Comparison of ENCODE assay signal across 11 cellular contexts in genomic region chr10:67818323-67818722, GRCh38. TPM values are rescaled to one million over a fixed set of nuclear protein-coding genes. Genes with fewer than 3 reads are reported as not detected.
A peak's percentile ranks its signal among the peaks of the same experiment; 100 is the strongest.
DNase-seq lines count a peak whose midpoint lies in the region; ATAC-seq and TF ChIP-seq lines count a peak whose summit lies in the region.
"Had no signal": no experiment of that assay in that cellular context is flagged by ENCODE, and none has a peak within 500 bp of the region (broad histone marks: within the 10 kb centered on the region; RNA-seq: fewer than 3 reads in every experiment).

No MANE protein-coding gene starts in this region.

- CTCF ChIA-PET in activated CD8-positive, alpha-beta T cell treated with anti-CD3 and anti-CD28 coated beads for 36 hours (lab: Charles Lee), result interaction anchor here (1.3 kb wide), 1 partner anchor 30 kb away, joined by 6 read pairs; no protein-coding TSS in a partner anchor

- peaks cover 3% of the 10 kb centered on the region for H3K27me3 Mint-ChIP-seq in activated CD8-positive, alpha-beta T cell treated with anti-CD3 and anti-CD28 coated beads for 36 hours
- no peaks in the 10 kb centered on the region for H3K27me3 Mint-ChIP-seq in endothelial cell (ENCODE audit: unreplicated experiment)
- H3K27me3 Mint-ChIP-seq: activated T-cell treated with anti-CD3 and anti-CD28 coated beads, Interleukin-2, amount 50 U/mL, for 24 hours; IgD-negative memory B cell had no signal

- H3K9me3 Mint-ChIP-seq in activated CD8-positive, alpha-beta T cell treated with anti-CD3 and anti-CD28 coated beads for 36 hours, result no peaks in the 10 kb centered on the region
- H3K9me3 Mint-ChIP-seq in endothelial cell (ENCODE audit: unreplicated experiment), result no peaks in the 10 kb centered on the region
- H3K9me3 Mint-ChIP-seq: activated T-cell treated with anti-CD3 and anti-CD28 coated beads, Interleukin-2, amount 50 U/mL, for 24 hours; IgD-negative memory B cell; naive thymus-derived CD8-positive, alpha-beta T cell had no signal

- POLR2A ChIA-PET in activated CD8-positive, alpha-beta T cell treated with anti-CD3 and anti-CD28 coated beads for 36 hours (lab: Charles Lee), result no interaction called here

- peaks cover 20% of the 10 kb centered on the region for H3K36me3 Mint-ChIP-seq in activated CD8-positive, alpha-beta T cell treated with anti-CD3 and anti-CD28 coated beads for 36 hours (ENCODE audit: low read depth)
- H3K36me3 Mint-ChIP-seq in endothelial cell (ENCODE audit: low read depth, unreplicated experiment), result no peaks in the 10 kb centered on the region
- H3K36me3 Mint-ChIP-seq: naive thymus-derived CD8-positive, alpha-beta T cell had no signal

- intact Hi-C loops in activated CD8-positive, alpha-beta T cell treated with anti-CD3 and anti-CD28 coated beads for 36 hours (cut with micrococcal nuclease), result loop anchor here (5.0 kb wide), 1 partner anchor 34 kb away; no protein-coding TSS in a partner anchor

- H3K4me1 Mint-ChIP-seq in activated CD8-positive, alpha-beta T cell treated with anti-CD3 and anti-CD28 coated beads for 36 hours (ENCODE audit: low read depth), result peaks cover 43% of the 10 kb centered on the region
- H3K4me1 Mint-ChIP-seq in endothelial cell (ENCODE audit: unreplicated experiment), result peaks cover 7% of the 10 kb centered on the region
- H3K4me1 Mint-ChIP-seq: IgD-negative memory B cell; naive thymus-derived CD8-positive, alpha-beta T cell had no signal

- DNase-seq in ELR (ENCODE audit: low read depth) (peak; percentile 83), NCI-H1417 treated with DMSO at 0.1 percent for 48 hours (lab: John Stamatoyannopoulos, UW) (peak; percentile 18), left kidney (ENCODE audit: low read depth, low spot score) (peak; percentile 12), HuH-7.5 (ENCODE audit: low spot score) (no peak), activated T-cell treated with anti-CD3 and anti-CD28 coated beads for 4 hours (no peak), endothelial cell (ENCODE audit: low spot score) (no peak)
- DNase-seq in activated CD8-positive, alpha-beta T cell treated with anti-CD3 and anti-CD28 coated beads for 36 hours, result no peak
- DNase-seq: activated T-cell treated with anti-CD3 and anti-CD28 coated beads, Interleukin-2, amount 50 U/mL, for 24 hours; naive thymus-derived CD8-positive, alpha-beta T cell had no signal

- no peak overlapping the region for H3K4me3 Mint-ChIP-seq in activated CD8-positive, alpha-beta T cell treated with anti-CD3 and anti-CD28 coated beads for 36 hours
- H3K4me3 Mint-ChIP-seq in endothelial cell (ENCODE audit: unreplicated experiment), result no peak overlapping the region
- H3K4me3 Mint-ChIP-seq: activated T-cell treated with anti-CD3 and anti-CD28 coated beads, Interleukin-2, amount 50 U/mL, for 24 hours; IgD-negative memory B cell; naive thymus-derived CD8-positive, alpha-beta T cell had no signal

- no peak for TF ChIP-seq CTCF in activated CD8-positive, alpha-beta T cell treated with anti-CD3 and anti-CD28 coated beads for 36 hours (IDR thresholded peaks at IDR 0.05)
- no peak for TF ChIP-seq CTCF in endothelial cell (IDR thresholded peaks at IDR 0.05; ENCODE audit: unreplicated experiment)

- H3K27ac Mint-ChIP-seq in activated CD8-positive, alpha-beta T cell treated with anti-CD3 and anti-CD28 coated beads for 36 hours, result peak overlapping the region; percentile 57
- H3K27ac Mint-ChIP-seq in endothelial cell (ENCODE audit: unreplicated experiment), result no peak overlapping the region
- H3K27ac Mint-ChIP-seq: activated T-cell treated with anti-CD3 and anti-CD28 coated beads, Interleukin-2, amount 50 U/mL, for 24 hours; naive thymus-derived CD8-positive, alpha-beta T cell had no signal

- peak; percentile 61 for ATAC-seq in activated CD8-positive, alpha-beta T cell treated with anti-CD3 and anti-CD28 coated beads for 36 hours
- no peak for ATAC-seq in activated CD4-positive, CD25-positive, alpha-beta regulatory T cell treated with anti-CD3 and anti-CD28 coated beads, Interleukin-2, amount 50 U/mL, for 24 hours
- ATAC-seq: naive thymus-derived CD8-positive, alpha-beta T cell had no signal

RNA-seq across cellular contexts. Expression of gene DNAJC12, which starts 19.7 kb away (rescaled TPM):
- 10 to 100 TPM; 29.1 to 32.5 TPM for total RNA-seq in activated CD8-positive, alpha-beta T cell treated with anti-CD3 and anti-CD28 coated beads for 36 hours
- total RNA-seq in endothelial cell (ENCODE audit: unreplicated experiment), result 2.6 TPM
- total RNA-seq: naive thymus-derived CD8-positive, alpha-beta T cell had no signal

Comparison
In these comparisons a context has a peak if more than half of its experiments do, and no peak if none do; other contexts are left out.
1. DNase-seq: peak in ELR (single experiment), NCI-H1417 treated with DMSO at 0.1 percent for 48 hours (single experiment) and left kidney (single experiment); none in activated CD8-positive, alpha-beta T cell treated with anti-CD3 and anti-CD28 coated beads for 36 hours (single experiment), HuH-7.5 (single experiment), activated T-cell treated with anti-CD3 and anti-CD28 coated beads for 4 hours (single experiment) and endothelial cell (single experiment).